Comparison of ENCODE assay signal across 16 cellular contexts in genomic region chr20:25321262-25321831, GRCh38.
DNase-seq lines count a peak whose midpoint lies in the region; ATAC-seq, FAIRE-seq and TF ChIP-seq lines count a peak whose summit lies in the region.
"Had no signal": no experiment of that assay in that cellular context is flagged by ENCODE, and none has a peak within 500 bp of the region (broad histone marks: within the 10 kb centered on the region; RNA-seq: fewer than 3 reads in every experiment).

No MANE protein-coding gene starts in this region.

- H3K79me2 ChIP-seq in smooth muscle cell (ENCODE audit: low read depth), result no peaks in the 10 kb centered on the region

- H3K4me2 ChIP-seq in smooth muscle cell, result peak overlapping the region; percentile 31

- H3K36me3 Mint-ChIP-seq in activated CD4-positive, alpha-beta T cell treated with anti-CD3 and anti-CD28 coated beads, Interleukin-2, amount 10 ng/mL, durations not matched to agents 24 days and 14 days (ENCODE audit: low read depth), result peaks cover 18% of the 10 kb centered on the region
- H3K36me3 Mint-ChIP-seq in T-cell, result peaks cover 29% of the 10 kb centered on the region
- H3K36me3 Mint-ChIP-seq in endodermal cell (ENCODE audit: low read depth), result peaks cover 31% of the 10 kb centered on the region

- H3K4me3 Mint-ChIP-seq in activated CD4-positive, alpha-beta T cell treated with anti-CD3 and anti-CD28 coated beads, Interleukin-2, amount 10 ng/mL, durations not matched to agents 24 days and 14 days, result no peak overlapping the region
- no peak overlapping the region for H3K4me3 Mint-ChIP-seq in T-cell
- H3K4me3 Mint-ChIP-seq in endodermal cell, result no peak overlapping the region
- H3K4me3 Mint-ChIP-seq: type B pancreatic cell had no signal

- no peaks in the 10 kb centered on the region for H3K27me3 Mint-ChIP-seq in activated CD4-positive, alpha-beta T cell treated with anti-CD3 and anti-CD28 coated beads, Interleukin-2, amount 10 ng/mL, durations not matched to agents 24 days and 14 days
- no peaks in the 10 kb centered on the region for H3K27me3 Mint-ChIP-seq in T-cell
- H3K27me3 Mint-ChIP-seq in endodermal cell (ENCODE audit: insufficient read depth), result no peaks in the 10 kb centered on the region
- H3K27me3 Mint-ChIP-seq: type B pancreatic cell had no signal

- DNase-seq in activated CD4-positive, alpha-beta T cell treated with anti-CD3 and anti-CD28 coated beads, Interleukin-2, amount 10 ng/mL, durations not matched to agents 24 days and 14 days, result no peak
- no peak for DNase-seq in activated CD4-positive, alpha-beta T cell treated with anti-CD3 and anti-CD28 coated beads, Interleukin-2, amount 50 U/mL, for 4 hours
- DNase-seq in T-cell, result peak in 2 of 34 experiments; percentile 5 to 7
- peak; percentile 29 for DNase-seq in endodermal cell
- DNase-seq in smooth muscle cell (lab: John Stamatoyannopoulos, UW; ENCODE audit: unreplicated experiment), result no peak
- no peak for DNase-seq in D721Med (ENCODE audit: insufficient read length, low spot score)
- no peak for DNase-seq in GM10248 (ENCODE audit: extremely low spot score)
- DNase-seq: activated CD4-positive, alpha-beta T cell treated with anti-CD3 and anti-CD28 coated beads, Interleukin-2, amount 50 U/mL, for 48 hours; DMS 273 treated with DMSO at 0.1 percent for 48 hours; mammary epithelial cell; NCI-H1092 treated with DMSO at 0.1 percent for 48 hours; PC-3 had no signal

- H3K9ac ChIP-seq in endodermal cell (ENCODE audit: extremely low read depth, low read length, poor library complexity, severe bottlenecking) (no peak overlapping the region), smooth muscle cell (ENCODE audit: low read depth) (no peak overlapping the region)

- H3K9me3 ChIP-seq in endodermal cell (ENCODE audit: control insufficient read depth, low read length) (no peaks in the 10 kb centered on the region), smooth muscle cell (replicated peaks; ENCODE audit: low read depth) (no peaks in the 10 kb centered on the region)

- H3K27me3 ChIP-seq in endodermal cell (ENCODE audit: control insufficient read depth, insufficient read depth, low read length, poor library complexity, severe bottlenecking) (no peaks in the 10 kb centered on the region), smooth muscle cell (ENCODE audit: low read depth) (no peaks in the 10 kb centered on the region)

- H3K4me1 ChIP-seq in endodermal cell (ENCODE audit: control insufficient read depth, insufficient read depth, low read length), result no peaks in the 10 kb centered on the region
- no peaks in the 10 kb centered on the region for H3K4me1 ChIP-seq in smooth muscle cell (ENCODE audit: low read depth)

- WGBS in endodermal cell (ENCODE audit: insufficient coverage in 1 of 2, insufficient read length in 1 of 2), 2 experiments, result 95 to 100% methylated on average over 1 to 5 of the region's 5 CpGs
- 73% methylated on average over 5 of the region's 5 CpGs for WGBS in smooth muscle cell (ENCODE audit: low lambda C conversion rate)

- H2AFZ ChIP-seq in smooth muscle cell (ENCODE audit: low read depth), result no peak overlapping the region

- TF ChIP-seq CTCF in endodermal cell (conservative IDR thresholded peaks at IDR 0.05) (no peak), smooth muscle cell (IDR thresholded peaks at IDR 0.05; ENCODE audit: borderline replicate concordance, insufficient read depth, poor library complexity, severe bottlenecking) (no peak), D721Med (IDR thresholded peaks at IDR 0.05; ENCODE audit: insufficient read depth, missing control alignments) (no peak), GM10248 (IDR thresholded peaks at IDR 0.05; ENCODE audit: control extremely low read depth, extremely low read depth, low read depth, missing control alignments) (no peak)

- no peaks in the 10 kb centered on the region for H3F3A ChIP-seq in smooth muscle cell (ENCODE audit: low read depth)

- no peak overlapping the region for H3K27ac ChIP-seq in endodermal cell (ENCODE audit: low read depth, low read length)
- peak overlapping the region; percentile 58 for H3K27ac ChIP-seq in smooth muscle cell (ENCODE audit: low read depth)

- no peaks in the 10 kb centered on the region for H3K9me3 Mint-ChIP-seq in activated CD4-positive, alpha-beta T cell treated with anti-CD3 and anti-CD28 coated beads, Interleukin-2, amount 10 ng/mL, durations not matched to agents 24 days and 14 days
- H3K9me3 Mint-ChIP-seq in T-cell (no peaks in the 10 kb centered on the region), endodermal cell (no peaks in the 10 kb centered on the region)
- H3K9me3 Mint-ChIP-seq: type B pancreatic cell had no signal

- H3K27ac Mint-ChIP-seq in activated CD4-positive, alpha-beta T cell treated with anti-CD3 and anti-CD28 coated beads, Interleukin-2, amount 10 ng/mL, durations not matched to agents 24 days and 14 days, result peak overlapping the region; percentile 65
- H3K27ac Mint-ChIP-seq in T-cell, result peak overlapping the region; percentile 14 to 73
- no peak overlapping the region for H3K27ac Mint-ChIP-seq in endodermal cell
- H3K27ac Mint-ChIP-seq: type B pancreatic cell had no signal

- H3K36me3 ChIP-seq in endodermal cell (ENCODE audit: control insufficient read depth, insufficient read depth, low read length) (peaks cover 16% of the 10 kb centered on the region), smooth muscle cell (ENCODE audit: low read depth) (no peaks in the 10 kb centered on the region)

- no peak for FAIRE-seq in D721Med (lab: Jason Lieb, UNC)
- FAIRE-seq: colon, HepG2 had no signal

- CTCF ChIA-PET in T-cell (lab: Charles Lee) (interaction anchor here in 1 of 2 donors (0.6 kb wide), 1 partner anchor 15 kb away, joined by 3 read pairs; no protein-coding TSS in a partner anchor), GM10248 (lab: Yijun Ruan, JAX) (interaction anchor here (1.3 to 3.5 kb wide), 4 partner anchors 10 to 77 kb away, joined by 3 to 18 read pairs (median 8); no protein-coding TSS in a partner anchor)

- H4K20me1 ChIP-seq in smooth muscle cell (ENCODE audit: low read depth), result peaks cover 20% of the 10 kb centered on the region

- H3K4me1 Mint-ChIP-seq in activated CD4-positive, alpha-beta T cell treated with anti-CD3 and anti-CD28 coated beads, Interleukin-2, amount 10 ng/mL, durations not matched to agents 24 days and 14 days, result peaks cover 18% of the 10 kb centered on the region
- H3K4me1 Mint-ChIP-seq in T-cell (peaks cover 7 to 19% (median 14%) of the 10 kb centered on the region in 3 donors), endodermal cell (peaks cover 9% of the 10 kb centered on the region)

- POLR2A ChIA-PET in T-cell (lab: Charles Lee), result no interaction called here
- POLR2A ChIA-PET in GM10248 (lab: Yijun Ruan, JAX), result no interaction called here

- ATAC-seq in T-cell (replicated peaks in 1 of 4) (no peak), HG02798 (IDR thresholded peaks at IDR 0.05; ENCODE audit: poor library complexity, unreplicated experiment) (no peak)
- ATAC-seq: HepG2, PC-3 had no signal

- H3K4me3 ChIP-seq in endodermal cell (ENCODE audit: low read length), result no peak overlapping the region
- H3K4me3 ChIP-seq in smooth muscle cell, result no peak overlapping the region

- intact Hi-C loops in activated CD4-positive, alpha-beta T cell treated with anti-CD3 and anti-CD28 coated beads, Interleukin-2, amount 10 ng/mL, durations not matched to agents 24 days and 14 days (cut with micrococcal nuclease), result no loop called here
